Comparison of ENCODE assay signal across 8 cellular contexts in genomic region chr14:103334644-103335603, GRCh38. TPM values are rescaled to one million over a fixed set of nuclear protein-coding genes. Genes with fewer than 3 reads are reported as not detected.
A peak's percentile ranks its signal among the peaks of the same experiment; 100 is the strongest.
DNase-seq lines count a peak whose midpoint lies in the region; ATAC-seq, FAIRE-seq and TF ChIP-seq lines count a peak whose summit lies in the region.

No MANE protein-coding gene starts in this region.

- FAIRE-seq in RCC 7860 (lab: Jason Lieb, UNC) = no peak

- H3K4me1 Mint-ChIP-seq in nephron = peaks cover 32% of the 10 kb centered on the region
- H3K4me1 Mint-ChIP-seq in stimulated activated naive B cell treated with anti-CD40 and anti-IgM and Interleukin-4, amounts not matched to agents 10 μg/mL and 1 μg/mL and 100 μg/mL, for 72 hours = peaks cover 29 to 46% of the 10 kb centered on the region in 2 donors

- TF ChIP-seq CTCF in 22Rv1 (IDR thresholded peaks at IDR 0.05) = no peak
- no peak for TF ChIP-seq CTCF in fibroblast of the aortic adventitia (IDR thresholded peaks at IDR 0.05; ENCODE audit: insufficient read depth, low read length)
- no peak for TF ChIP-seq CTCF in nephron (IDR thresholded peaks at IDR 0.05; ENCODE audit: unreplicated experiment in 3 of 3)

- DNase-seq in RCC 7860 (ENCODE audit: low spot score) (peak; percentile 31), fibroblast of the aortic adventitia (ENCODE audit: low read depth) (peak; percentile 63)
- DNase-seq in activated effector memory CD4-positive, alpha-beta T cell treated with Interleukin-2 at 50 U/mL for 16 hours = peak; percentile 65
- peak; percentile 60 for DNase-seq in stimulated activated naive B cell treated with anti-CD40 and anti-IgM and Interleukin-4, amounts not matched to agents 10 μg/mL and 1 μg/mL and 100 μg/mL, for 72 hours

- peak overlapping the region; percentile 92 for H3K4me3 ChIP-seq in fibroblast of the aortic adventitia (ENCODE audit: low read depth, low read length)

- ATAC-seq in GM18520 (IDR thresholded peaks at IDR 0.05; ENCODE audit: unreplicated experiment) = peak; percentile 10
- peak; percentile 20 for ATAC-seq in HG03097 (IDR thresholded peaks at IDR 0.05; ENCODE audit: low FRiP score, unreplicated experiment)
- ATAC-seq in stimulated activated naive B cell treated with anti-CD40 and anti-IgM and Interleukin-4, amounts not matched to agents 10 μg/mL and 1 μg/mL and 100 μg/mL, for 72 hours (replicated peaks) = peak; percentile 35 to 49

- peak overlapping the region; percentile 86 to 100 (median 100) for H3K27ac Mint-ChIP-seq in nephron
- peak overlapping the region; percentile 96 for H3K27ac Mint-ChIP-seq in stimulated activated naive B cell treated with anti-CD40 and anti-IgM and Interleukin-4, amounts not matched to agents 10 μg/mL and 1 μg/mL and 100 μg/mL, for 72 hours

- peaks cover 50% of the 10 kb centered on the region for H3K36me3 Mint-ChIP-seq in nephron (ENCODE audit: low read depth)
- peaks cover 33 to 49% of the 10 kb centered on the region in 2 donors for H3K36me3 Mint-ChIP-seq in stimulated activated naive B cell treated with anti-CD40 and anti-IgM and Interleukin-4, amounts not matched to agents 10 μg/mL and 1 μg/mL and 100 μg/mL, for 72 hours

- no peaks in the 10 kb centered on the region for H3K27me3 Mint-ChIP-seq in nephron (ENCODE audit: low read depth)
- H3K27me3 Mint-ChIP-seq in stimulated activated naive B cell treated with anti-CD40 and anti-IgM and Interleukin-4, amounts not matched to agents 10 μg/mL and 1 μg/mL and 100 μg/mL, for 72 hours = no peaks in the 10 kb centered on the region

- H3K27ac ChIP-seq in 22Rv1 = peak overlapping the region; percentile 95

- H3K4me3 Mint-ChIP-seq in nephron = peak overlapping the region; percentile 94 to 99 (median 99)
- peak overlapping the region; percentile 86 to 96 for H3K4me3 Mint-ChIP-seq in stimulated activated naive B cell treated with anti-CD40 and anti-IgM and Interleukin-4, amounts not matched to agents 10 μg/mL and 1 μg/mL and 100 μg/mL, for 72 hours

- H3K9me3 Mint-ChIP-seq in nephron = no peaks in the 10 kb centered on the region
- no peaks in the 10 kb centered on the region for H3K9me3 Mint-ChIP-seq in stimulated activated naive B cell treated with anti-CD40 and anti-IgM and Interleukin-4, amounts not matched to agents 10 μg/mL and 1 μg/mL and 100 μg/mL, for 72 hours

RNA-seq across cellular contexts. Expression of gene EIF5, which starts 0.9 kb away (rescaled TPM):
- 322 and 328 TPM in 2 replicates for total RNA-seq in fibroblast of the aortic adventitia (ENCODE audit: low replicate concordance)

RNA-seq across cellular contexts. Expression of gene MARK3, which starts 50.3 kb away (rescaled TPM):
- total RNA-seq in fibroblast of the aortic adventitia (ENCODE audit: low replicate concordance) = 67.7 and 79.5 TPM in 2 replicates

Comparison
In these comparisons a context has a peak if more than half of its experiments do, and no peak if none do; other contexts are left out.
1. Peak in every context shown above with its lines: DNase-seq, ATAC-seq, H3K4me3 ChIP-seq and H3K27ac ChIP-seq.